ENCODE assay signal across 11 cellular contexts in the genomic region with DNA sequence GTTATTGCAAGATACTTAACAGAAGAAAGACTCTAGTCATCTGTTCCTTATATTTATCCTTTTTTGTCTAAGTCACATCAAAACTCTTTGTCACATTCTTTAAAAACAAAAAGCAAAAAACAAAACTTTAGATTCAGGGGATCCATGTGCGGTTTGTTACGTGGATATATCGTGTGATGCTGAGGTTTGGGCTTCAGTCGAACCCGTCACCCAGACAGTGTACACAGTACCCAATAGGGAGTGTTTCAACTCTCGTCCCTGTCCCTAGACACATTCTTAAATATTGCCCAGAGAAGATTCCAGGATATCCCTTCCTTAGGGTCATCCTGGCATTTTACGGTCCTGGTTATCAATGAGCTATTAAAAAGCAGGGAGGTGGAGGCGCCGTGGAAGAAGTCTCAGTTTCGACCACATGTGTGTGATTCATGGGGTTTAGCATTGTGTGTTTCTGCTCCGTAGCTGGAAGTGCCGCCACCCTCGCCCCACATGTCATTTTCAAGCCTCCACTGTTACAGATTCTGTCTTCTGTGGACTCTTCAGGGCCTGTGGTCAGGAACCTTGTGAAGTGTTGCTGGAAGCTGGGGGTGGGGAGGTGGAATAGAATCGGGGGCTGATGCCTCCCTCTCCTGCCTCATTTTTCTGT. TPM values are rescaled to one million over a fixed set of nuclear protein-coding genes. Genes with fewer than 3 reads are reported as not detected.
DNase-seq lines count a peak whose midpoint lies in the region; ATAC-seq and TF ChIP-seq lines count a peak whose summit lies in the region.
"Had no signal": no experiment of that assay in that cellular context is flagged by ENCODE, and none has a peak within 500 bp of the region (broad histone marks: within the 10 kb centered on the region; RNA-seq: fewer than 3 reads in every experiment).

No MANE protein-coding gene starts in this region.

- peaks cover 27% of the 10 kb centered on the region for H3K4me1 ChIP-seq in effector memory CD4-positive, alpha-beta T cell (ENCODE audit: control insufficient read depth, insufficient read depth, low read length, poor library complexity, severe bottlenecking)
- H3K4me1 ChIP-seq: SJSA1 had no signal

- no peaks in the 10 kb centered on the region for H3K9me3 ChIP-seq in effector memory CD4-positive, alpha-beta T cell (ENCODE audit: control insufficient read depth, low read length)
- H3K9me3 ChIP-seq: SJSA1 had no signal

- peak; percentile 77 for DNase-seq in activated CD4-positive, alpha-beta memory T cell treated with anti-CD3 and anti-CD28 coated beads for 36 hours
- DNase-seq in effector memory CD4-positive, alpha-beta T cell = no peak
- DNase-seq in progenitor cell of endocrine pancreas (ENCODE audit: low spot score, unreplicated experiment) (no peak), NCI-H82 (lab: John Stamatoyannopoulos, UW) (no peak), NCI-H2196 treated with DMSO at 0.1 percent for 48 hours (lab: John Stamatoyannopoulos, UW; ENCODE audit: unreplicated experiment) (no peak)
- no peak for DNase-seq in stimulated activated naive B cell treated with anti-CD40 and anti-IgM and Interleukin-4, amounts not matched to agents 10 μg/mL and 1 μg/mL and 100 μg/mL, for 72 hours
- DNase-seq: effector CD8-positive, alpha-beta T cell; NCI-H2227 treated with DMSO at 0.1 percent for 48 hours had no signal

- CTCF ChIA-PET in activated CD4-positive, alpha-beta memory T cell treated with anti-CD3 and anti-CD28 coated beads for 36 hours (lab: Charles Lee) = interaction anchor here (1.8 to 4.0 kb wide), 3 partner anchors 17 to 407 kb away, joined by 6 to 36 read pairs (median 7); no protein-coding TSS in a partner anchor

- POLR2A ChIA-PET in activated CD4-positive, alpha-beta memory T cell treated with anti-CD3 and anti-CD28 coated beads for 36 hours (lab: Charles Lee) = interaction anchor here (0.6 to 1.8 kb wide), 10 partner anchors 10 to 203 kb away, joined by 3 to 11 read pairs (median 3); a partner anchor contains a TSS

- peak overlapping the region; percentile 43 for H3K27ac ChIP-seq in effector memory CD4-positive, alpha-beta T cell (ENCODE audit: insufficient read depth, low read length, poor library complexity, severe bottlenecking)
- H3K27ac ChIP-seq: SJSA1 had no signal

- no peaks in the 10 kb centered on the region for H3K27me3 ChIP-seq in effector memory CD4-positive, alpha-beta T cell (replicated peaks; ENCODE audit: control insufficient read depth, insufficient read depth, low read length, poor library complexity, severe bottlenecking)

- intact Hi-C loops in activated CD4-positive, alpha-beta memory T cell treated with anti-CD3 and anti-CD28 coated beads for 36 hours (cut with micrococcal nuclease) = loop anchor here (2.0 kb wide), 1 partner anchor 27 kb away; a partner anchor contains a TSS

- peak overlapping the region; percentile 59 for H3K4me3 Mint-ChIP-seq in activated CD4-positive, alpha-beta memory T cell treated with anti-CD3 and anti-CD28 coated beads for 36 hours
- H3K4me3 Mint-ChIP-seq in progenitor cell of endocrine pancreas (ENCODE audit: low read depth) = no peak overlapping the region
- H3K4me3 Mint-ChIP-seq in stimulated activated naive B cell treated with anti-CD40 and anti-IgM and Interleukin-4, amounts not matched to agents 10 μg/mL and 1 μg/mL and 100 μg/mL, for 72 hours = no peak overlapping the region

- TF ChIP-seq CTCF in progenitor cell of endocrine pancreas (IDR thresholded peaks at IDR 0.05; ENCODE audit: unreplicated experiment) = no peak

- H3K27me3 Mint-ChIP-seq in activated CD4-positive, alpha-beta memory T cell treated with anti-CD3 and anti-CD28 coated beads for 36 hours = no peaks in the 10 kb centered on the region
- no peaks in the 10 kb centered on the region for H3K27me3 Mint-ChIP-seq in progenitor cell of endocrine pancreas
- no peaks in the 10 kb centered on the region for H3K27me3 Mint-ChIP-seq in stimulated activated naive B cell treated with anti-CD40 and anti-IgM and Interleukin-4, amounts not matched to agents 10 μg/mL and 1 μg/mL and 100 μg/mL, for 72 hours

- H3K4me3 ChIP-seq in effector memory CD4-positive, alpha-beta T cell (ENCODE audit: insufficient read depth, low read depth, low read length, poor library complexity, severe bottlenecking) = no peak overlapping the region
- H3K4me3 ChIP-seq: SJSA1 had no signal

- H3K9me3 Mint-ChIP-seq in activated CD4-positive, alpha-beta memory T cell treated with anti-CD3 and anti-CD28 coated beads for 36 hours = no peaks in the 10 kb centered on the region
- H3K9me3 Mint-ChIP-seq in progenitor cell of endocrine pancreas (ENCODE audit: low read depth) = no peaks in the 10 kb centered on the region
- H3K9me3 Mint-ChIP-seq in stimulated activated naive B cell treated with anti-CD40 and anti-IgM and Interleukin-4, amounts not matched to agents 10 μg/mL and 1 μg/mL and 100 μg/mL, for 72 hours = no peaks in the 10 kb centered on the region

- H3K27ac Mint-ChIP-seq in activated CD4-positive, alpha-beta memory T cell treated with anti-CD3 and anti-CD28 coated beads for 36 hours = peak overlapping the region; percentile 92
- H3K27ac Mint-ChIP-seq in progenitor cell of endocrine pancreas = peak overlapping the region; percentile 63
- no peak overlapping the region for H3K27ac Mint-ChIP-seq in stimulated activated naive B cell treated with anti-CD40 and anti-IgM and Interleukin-4, amounts not matched to agents 10 μg/mL and 1 μg/mL and 100 μg/mL, for 72 hours

- peaks cover 81% of the 10 kb centered on the region for H3K4me1 Mint-ChIP-seq in activated CD4-positive, alpha-beta memory T cell treated with anti-CD3 and anti-CD28 coated beads for 36 hours (ENCODE audit: low read depth)
- H3K4me1 Mint-ChIP-seq in progenitor cell of endocrine pancreas (ENCODE audit: low read depth) = peaks cover 6% of the 10 kb centered on the region
- peaks cover 23 to 52% of the 10 kb centered on the region in 2 donors for H3K4me1 Mint-ChIP-seq in stimulated activated naive B cell treated with anti-CD40 and anti-IgM and Interleukin-4, amounts not matched to agents 10 μg/mL and 1 μg/mL and 100 μg/mL, for 72 hours

- peaks cover 92% of the 10 kb centered on the region for H3K36me3 Mint-ChIP-seq in activated CD4-positive, alpha-beta memory T cell treated with anti-CD3 and anti-CD28 coated beads for 36 hours
- H3K36me3 Mint-ChIP-seq in progenitor cell of endocrine pancreas (ENCODE audit: insufficient read depth) = peaks cover 53% of the 10 kb centered on the region
- H3K36me3 Mint-ChIP-seq in stimulated activated naive B cell treated with anti-CD40 and anti-IgM and Interleukin-4, amounts not matched to agents 10 μg/mL and 1 μg/mL and 100 μg/mL, for 72 hours = peaks cover 60 to 81% of the 10 kb centered on the region in 2 donors

- no peak for ATAC-seq in HG03135 (IDR thresholded peaks at IDR 0.05; ENCODE audit: unreplicated experiment)
- ATAC-seq in stimulated activated naive B cell treated with anti-CD40 and anti-IgM and Interleukin-4, amounts not matched to agents 10 μg/mL and 1 μg/mL and 100 μg/mL, for 72 hours (replicated peaks) = no peak

- peak; percentile 24 for TF ChIP-seq POLR2A in GM19193 (IDR thresholded peaks at IDR 0.05; ENCODE audit: extremely low read depth, insufficient read depth, insufficient read length)

- peaks cover 78% of the 10 kb centered on the region for H3K36me3 ChIP-seq in effector memory CD4-positive, alpha-beta T cell (ENCODE audit: control insufficient read depth, insufficient read depth, low read length)
- H3K36me3 ChIP-seq: SJSA1 had no signal

RNA-seq across cellular contexts. Expression of a gene that starts 19.9 kb away (rescaled TPM):
- total RNA-seq in activated CD4-positive, alpha-beta memory T cell treated with anti-CD3 and anti-CD28 coated beads for 36 hours = 100 to 1,000 TPM; 255 to 261 TPM
- total RNA-seq in progenitor cell of endocrine pancreas = 463 and 471 TPM in 2 replicates

RNA-seq across cellular contexts. Expression of a gene that starts 27.6 kb away (rescaled TPM):
- 10 to 100 TPM; 12.0 to 13.6 TPM for total RNA-seq in activated CD4-positive, alpha-beta memory T cell treated with anti-CD3 and anti-CD28 coated beads for 36 hours
- 18.2 and 21.6 TPM in 2 replicates for total RNA-seq in progenitor cell of endocrine pancreas
